ENCODE assay signal across 19 cellular contexts in genomic region chr1:119440908-119441307, GRCh38. TPM values are rescaled to one million over a fixed set of nuclear protein-coding genes. Genes with fewer than 3 reads are reported as not detected.
DNase-seq lines count a peak whose midpoint lies in the region; ATAC-seq, FAIRE-seq and TF ChIP-seq lines count a peak whose summit lies in the region.
"Had no signal": no experiment of that assay in that cellular context is flagged by ENCODE, and none has a peak within 500 bp of the region (broad histone marks: within the 10 kb centered on the region; RNA-seq: fewer than 3 reads in every experiment).

No MANE protein-coding gene starts in this region.

- in situ Hi-C loops in GM13977 (cut with MboI; ENCODE audit: low pct_unique_long_range_greater_than_20kb, low sequenced_read_pairs, unreplicated experiment), result no loop called here

- DNase-seq in ELF-1 (ENCODE audit: low read depth, low spot score) (peak; percentile 43), H1 (ENCODE audit: low read depth in 1 of 2, low spot score in 2 of 2) (no peak), iPS-NIHi7 (ENCODE audit: extremely low spot score) (peak; percentile 44), neuronal stem cell (ENCODE audit: low spot score) (no peak), GM13977 (ENCODE audit: low spot score) (no peak), coronary artery (ENCODE audit: low spot score) (no peak)
- DNase-seq: 8988T; AML-193; Caco-2; CD8-positive, alpha-beta memory T cell; DMS53; HFFc6 had no signal

- TF ChIP-seq POLR2A in H1 (IDR thresholded peaks at IDR 0.05; ENCODE audit: control extremely low read depth in 1 of 2, low read depth in 2 of 2, low read length in 2 of 2), result no peak

- H3K18ac ChIP-seq in H1 (ENCODE audit: extremely low read depth, low read length) (no peak overlapping the region), neuronal stem cell (ENCODE audit: low read length) (no peak overlapping the region)

- H2BK12ac ChIP-seq in H1 (ENCODE audit: low read depth, low read length) (no peak overlapping the region), neuronal stem cell (ENCODE audit: low read length) (no peak overlapping the region)

- H3K4me3 ChIP-seq in HEK293 (ENCODE audit: low read depth, low read length), result no peak overlapping the region
- no peak overlapping the region for H3K4me3 ChIP-seq in H1 (ENCODE audit: extremely low read depth in 1 of 4, insufficient read depth in 2 of 4, low read depth in 3 of 4, low read length in 4 of 4)
- no peak overlapping the region for H3K4me3 ChIP-seq in neuronal stem cell (ENCODE audit: low read length in 2 of 2)
- no peak overlapping the region for H3K4me3 ChIP-seq in coronary artery
- H3K4me3 ChIP-seq: BLaER1, GM12878 had no signal

- H2BK5ac ChIP-seq in H1 (ENCODE audit: low read depth, low read length), result no peak overlapping the region
- no peak overlapping the region for H2BK5ac ChIP-seq in neuronal stem cell (ENCODE audit: low read length)

- H3K79me2 ChIP-seq in H1 (ENCODE audit: control insufficient read depth in 1 of 2, insufficient read depth in 2 of 2, low read length in 2 of 2), result no peaks in the 10 kb centered on the region

- no peak overlapping the region for H3K23ac ChIP-seq in H1 (ENCODE audit: insufficient read length)
- H3K23ac ChIP-seq in neuronal stem cell (ENCODE audit: low read depth, low read length, poor library complexity), result no peak overlapping the region

- TF ChIP-seq CTCF in HEK293 (tag by site-specific recombination; IDR thresholded peaks at IDR 0.05) (no peak), H1 (IDR thresholded peaks at IDR 0.05; ENCODE audit: control extremely low read depth in 1 of 3, insufficient read depth in 1 of 3, low read depth in 1 of 3, low read length in 3 of 3) (no peak), GM13977 (IDR thresholded peaks at IDR 0.05; ENCODE audit: extremely low read depth, insufficient read depth, missing control alignments) (no peak), coronary artery (IDR thresholded peaks at IDR 0.05) (no peak)

- H3K4me1 ChIP-seq in HEK293 (ENCODE audit: control insufficient read depth, insufficient read depth, low read length) (no peaks in the 10 kb centered on the region), H1 (replicated peaks in 1 of 4; ENCODE audit: control insufficient read depth in 3 of 4, insufficient read depth in 4 of 4, low read length in 3 of 4) (no peaks in the 10 kb centered on the region), neuronal stem cell (ENCODE audit: control insufficient read depth in 2 of 2, insufficient read depth in 1 of 2, low read depth in 1 of 2, low read length in 2 of 2) (no peaks in the 10 kb centered on the region)
- H3K4me1 ChIP-seq: Caco-2 had no signal

- TF ChIP-seq EP300 in H1 (IDR thresholded peaks at IDR 0.05; ENCODE audit: borderline replicate concordance in 1 of 2, low read depth in 2 of 2, low read length in 2 of 2), result no peak

- no peak for FAIRE-seq in H1 (lab: Jason Lieb, UNC)
- FAIRE-seq: GM12878, H54 had no signal

- H3K4ac ChIP-seq in H1 (replicated peaks; ENCODE audit: insufficient read length, low read depth, low read length), result no peak overlapping the region
- no peak overlapping the region for H3K4ac ChIP-seq in neuronal stem cell (ENCODE audit: low read length)

- H4K91ac ChIP-seq in H1 (replicated peaks; ENCODE audit: insufficient read length, low read length), result no peak overlapping the region
- no peak overlapping the region for H4K91ac ChIP-seq in neuronal stem cell (ENCODE audit: low read depth, low read length, poor library complexity)

- POLR2A ChIA-PET in HEK293 (lab: Yijun Ruan, JAX), result no interaction called here
- POLR2A ChIA-PET in H1 (lab: Charles Lee; ENCODE audit: partially characterized antibody), result no interaction called here

- TF ChIP-seq RAD21 in H1 (IDR thresholded peaks at IDR 0.05 in 1 of 2, conservative IDR thresholded peaks at IDR 0.05 in 1 of 2; ENCODE audit: low read depth in 2 of 2, low read length in 2 of 2), result no peak

- no peak overlapping the region for H2BK120ac ChIP-seq in H1 (replicated peaks; ENCODE audit: low read depth, low read length)
- no peak overlapping the region for H2BK120ac ChIP-seq in neuronal stem cell (ENCODE audit: low read depth, low read length)

- H3K56ac ChIP-seq in H1 (replicated peaks; ENCODE audit: insufficient read length, low read depth, low read length), result no peak overlapping the region

- H3K14ac ChIP-seq in H1 (ENCODE audit: insufficient read length) (no peak overlapping the region), neuronal stem cell (ENCODE audit: low read length) (no peak overlapping the region)

- H2BK15ac ChIP-seq in H1 (ENCODE audit: low read length) (no peak overlapping the region), neuronal stem cell (ENCODE audit: low read length) (no peak overlapping the region)

- WGBS in H1 (ENCODE audit: extremely low coverage in 1 of 2, insufficient coverage in 1 of 2, insufficient read length in 1 of 2, insufficient replicate concordance in 2 of 2, low coverage in 1 of 2, low lambda C conversion rate in 2 of 2, missing lambda C conversion rate in 1 of 2), 2 experiments, result 84% methylated on average over 3 of the region's 3 CpGs; no CpG with 5 or more reads in 1 of the 2 experiments
- no CpG with 5 or more reads among the region's 3 CpGs for WGBS in neuronal stem cell (ENCODE audit: extremely low coverage in 2 of 2, insufficient read length in 2 of 2, insufficient replicate concordance in 1 of 2), 2 donors

- H2AK5ac ChIP-seq in H1 (ENCODE audit: low read depth, low read length), result no peak overlapping the region
- no peak overlapping the region for H2AK5ac ChIP-seq in neuronal stem cell (ENCODE audit: low read depth, low read length)

- H2BK20ac ChIP-seq in H1 (ENCODE audit: low read length), result no peak overlapping the region

- no peak for ATAC-seq in GM19324 (IDR thresholded peaks at IDR 0.05; ENCODE audit: low FRiP score, unreplicated experiment)
- ATAC-seq: GM12878 had no signal

- H3K9ac ChIP-seq in H1 (replicated peaks in 1 of 4; ENCODE audit: extremely low read depth in 1 of 4, low read depth in 3 of 4, low read length in 3 of 4) (no peak overlapping the region), neuronal stem cell (ENCODE audit: low read depth, low read length, poor library complexity) (no peak overlapping the region)
- H3K9ac ChIP-seq: BLaER1 had no signal

- no peaks in the 10 kb centered on the region for H4K20me1 ChIP-seq in H1 (replicated peaks in 1 of 2; ENCODE audit: control insufficient read depth in 1 of 2, insufficient read depth in 2 of 2, low read length in 2 of 2)
- H4K20me1 ChIP-seq: BLaER1 had no signal

- H2AFZ ChIP-seq in H1 (ENCODE audit: low read length), result peak overlapping the region; percentile 92
- no peak overlapping the region for H2AFZ ChIP-seq in neuronal stem cell (ENCODE audit: low read length)

- CTCF ChIA-PET in HEK293 (lab: Yijun Ruan, JAX), result no interaction called here
- CTCF ChIA-PET in H1 (lab: Charles Lee; ENCODE audit: partially characterized antibody), result no interaction called here

- H3K27me3 ChIP-seq in H1 (replicated peaks in 1 of 4; ENCODE audit: control insufficient read depth in 3 of 4, extremely low read depth in 1 of 4, insufficient read depth in 3 of 4, low read length in 3 of 4) (peaks cover 0 to 1% (median 0%) of the 10 kb centered on the region in 4 experiments; a peak in 1 of 7 replicates), neuronal stem cell (ENCODE audit: control insufficient read depth in 3 of 3, insufficient read depth in 3 of 3, low read depth in 1 of 3, low read length in 3 of 3) (no peaks in the 10 kb centered on the region)
- H3K27me3 ChIP-seq: BLaER1 had no signal

- H3K9me3 ChIP-seq in HEK293 (ENCODE audit: control insufficient read depth, insufficient read depth, low read depth, low read length) (no peaks in the 10 kb centered on the region), H1 (ENCODE audit: insufficient read depth in 2 of 2, low read depth in 1 of 2, low read length in 1 of 2) (no peaks in the 10 kb centered on the region), neuronal stem cell (replicated peaks in 1 of 2; ENCODE audit: control insufficient read depth in 2 of 2, insufficient read depth in 1 of 2, low read depth in 1 of 2, low read length in 2 of 2) (no peaks in the 10 kb centered on the region)
- H3K9me3 ChIP-seq: BLaER1, Caco-2 had no signal

- H3K4me2 ChIP-seq in H1 (ENCODE audit: insufficient read depth in 1 of 2, low read depth in 2 of 2, low read length in 2 of 2) (no peak overlapping the region), neuronal stem cell (ENCODE audit: insufficient read depth, low read length, poor library complexity, severe bottlenecking) (no peak overlapping the region)
- H3K4me2 ChIP-seq: BLaER1 had no signal

- no peak overlapping the region for H4K5ac ChIP-seq in H1 (ENCODE audit: insufficient read length, low read depth, low read length)

- H3K36me3 ChIP-seq in HEK293 (ENCODE audit: control insufficient read depth in 2 of 2, insufficient read depth in 1 of 2, low read length in 2 of 2) (no peaks in the 10 kb centered on the region), H1 (ENCODE audit: control insufficient read depth in 2 of 4, insufficient read depth in 4 of 4, low read length in 3 of 4) (no peaks in the 10 kb centered on the region), neuronal stem cell (replicated peaks in 1 of 2; ENCODE audit: control insufficient read depth in 2 of 2, insufficient read depth in 2 of 2, low read length in 2 of 2) (no peaks in the 10 kb centered on the region)
- H3K36me3 ChIP-seq: BLaER1 had no signal

- H3K79me1 ChIP-seq in H1 (ENCODE audit: low read depth, low read length) (no peaks in the 10 kb centered on the region), neuronal stem cell (ENCODE audit: low read depth, low read length) (no peaks in the 10 kb centered on the region)

- H4K8ac ChIP-seq in H1 (ENCODE audit: extremely low read depth, insufficient read depth, low read length) (no peak overlapping the region), neuronal stem cell (ENCODE audit: low read depth, low read length) (no peak overlapping the region)

- H3K23me2 ChIP-seq in H1 (ENCODE audit: low read depth, low read length), result no peaks in the 10 kb centered on the region; the same call in 1 of the 2 replicates

- no peak overlapping the region for H3K27ac ChIP-seq in HEK293 (ENCODE audit: extremely low read depth, low read depth, low read length)
- no peak overlapping the region for H3K27ac ChIP-seq in H1 (ENCODE audit: low read depth, low read length)
- H3K27ac ChIP-seq in neuronal stem cell (replicated peaks; ENCODE audit: low read length), result no peak overlapping the region
- no peak overlapping the region for H3K27ac ChIP-seq in coronary artery
- H3K27ac ChIP-seq: BLaER1 had no signal

RNA-seq across cellular contexts. Expression of gene HSD3B2, which starts 26.0 kb away (rescaled TPM):
- total RNA-seq in H1 (2021; fragmentation: NEBNext Ultra II Directional; extraction: Animal tissue kit (Norgen Biotek cat#: 25700)), result not detected in 2 replicates
- 0.05 TPM in 1 of 2 replicates, not detected in the other for polyA plus RNA-seq in H1 (2011; rRNA removed)
- polyA plus RNA-seq in H1 (2011; cell fraction: cytosol; rRNA removed), result not detected
- 0.14 TPM for polyA plus RNA-seq in H1 (2011; cell fraction: nucleus; rRNA removed)
- polyA plus RNA-seq in H1 (2012, experiment 1 of 2), result not detected in 4 replicates
- not detected for polyA plus RNA-seq in H1 (2012, experiment 2 of 2)
- polyA plus RNA-seq in H1 (2013, experiment 1 of 2), result not detected
- polyA plus RNA-seq in H1 (2013, experiment 2 of 2), result not detected
- not detected in 2 replicates for polyA minus RNA-seq in H1 (2011; rRNA and poly(A)+ RNA removed)
- polyA minus RNA-seq in H1 (2011; cell fraction: cytosol; rRNA and poly(A)+ RNA removed), result not detected
- polyA minus RNA-seq in H1 (2011; cell fraction: nucleus; rRNA and poly(A)+ RNA removed), result not detected
- not detected for polyA plus RNA-seq in neuronal stem cell (2013, experiment 1 of 2)
- 0.03 TPM for polyA plus RNA-seq in neuronal stem cell (2013, experiment 2 of 2)
- total RNA-seq: Caco-2; CD8-positive, alpha-beta memory T cell; HFFc6; HT1080 had no signal
- polyA plus RNA-seq: CD8-positive, alpha-beta memory T cell; GM12878; IgD-negative memory B cell had no signal

Comparison
In these comparisons a context has a peak if more than half of its experiments do, and no peak if none do; other contexts are left out.
1. DNase-seq: peak in ELF-1 (single experiment) and iPS-NIHi7 (single experiment); none in H1 (0 of 2), neuronal stem cell (single experiment), GM13977 (single experiment) and coronary artery (single experiment).